8 cellular contexts compared by ENCODE assay signal in genomic region chr1:46401964-46402626, GRCh38. TPM values are rescaled to one million over a fixed set of nuclear protein-coding genes. Genes with fewer than 3 reads are reported as not detected.
A peak's percentile ranks its signal among the peaks of the same experiment; 100 is the strongest.
DNase-seq lines count a peak whose midpoint lies in the region; ATAC-seq and TF ChIP-seq lines count a peak whose summit lies in the region.

No MANE protein-coding gene starts in this region.

- no peak overlapping the region for H3K4me3 ChIP-seq in epithelial cell of esophagus (ENCODE audit: low read length)

- no peak for TF ChIP-seq CTCF in epithelial cell of esophagus (IDR thresholded peaks at IDR 0.05; ENCODE audit: insufficient read depth, low read depth, low read length, missing control alignments)

- DNase-seq in H4 (ENCODE audit: low spot score) (peak; percentile 96), NCI-H82 treated with DMSO at 0.1 percent for 48 hours (lab: John Stamatoyannopoulos, UW; ENCODE audit: unreplicated experiment) (peak; percentile 24), epithelial cell of esophagus (ENCODE audit: low read depth) (peak; percentile 98), myocyte (ENCODE audit: low read depth) (peak; percentile 71), NCI-H128 (lab: John Stamatoyannopoulos, UW; ENCODE audit: unreplicated experiment) (no peak), D341Med (ENCODE audit: low spot score) (no peak)

- ATAC-seq in HG03521 (IDR thresholded peaks at IDR 0.05; ENCODE audit: unreplicated experiment) = no peak
- ATAC-seq in HG03442 (IDR thresholded peaks at IDR 0.05; ENCODE audit: unreplicated experiment) = no peak

RNA-seq across cellular contexts. Expression of gene FAAH, which starts 8.0 kb away (rescaled TPM):
- 0.64 and 2.0 TPM in 2 replicates for total RNA-seq in H4 (2014; rRNA removed; shearing (Covaris generic))
- total RNA-seq in myocyte = 0.26 TPM in 1 of 2 replicates, not detected in the other
- polyA plus RNA-seq in myocyte (2012) = 0.91 TPM

Comparison
In these comparisons a context has a peak if more than half of its experiments do, and no peak if none do; other contexts are left out.
1. DNase-seq: peak in H4 (single experiment), NCI-H82 treated with DMSO at 0.1 percent for 48 hours (single experiment), epithelial cell of esophagus (single experiment) and myocyte (single experiment); none in NCI-H128 (single experiment) and D341Med (single experiment).